Comparison of ENCODE assay signal across 24 cellular contexts in genomic region chr3:72034956-72035355, GRCh38.
"Had no signal": no experiment of that assay in that cellular context is flagged by ENCODE, and none has a peak within 500 bp of the region (broad histone marks: within the 10 kb centered on the region; RNA-seq: fewer than 3 reads in every experiment).

No MANE protein-coding gene starts in this region.

- DNase-seq: activated CD4-positive, alpha-beta T cell treated with anti-CD3 and anti-CD28 coated beads for 1 hour; activated CD8-positive, alpha-beta memory T cell treated with anti-CD3 and anti-CD28 coated beads, Interleukin-2, amount 50 U/mL, for 4 hours; activated naive CD4-positive, alpha-beta T cell treated with Interleukin-2 at 50 U/mL for 16 hours; activated naive CD8-positive, alpha-beta T cell treated with anti-CD3 and anti-CD28 coated beads for 36 hours; activated T-cell treated with anti-CD3 and anti-CD28 coated beads, Interleukin-2, amount 50 U/mL, for 24 hours; amniotic stem cell; endodermal cell; heart right ventricle; islet precursor cell; left cardiac atrium; ovary; psoas muscle; spleen; stimulated activated CD4-positive, alpha-beta T cell treated with anti-CD3 and anti-CD28 coated beads, Interleukin-4, amount 100 ng/mL, for 24 hours; stimulated activated naive CD8-positive, alpha-beta T cell treated with anti-CD3 and anti-CD28 coated beads, Interleukin-15, Interleukin-2, amounts not matched to agents 100 U/mL and 50 U/mL, for 24 hours; T-cell; upper lobe of right lung had no signal

- H3K4me1 ChIP-seq: breast epithelium, gastroesophageal sphincter, psoas muscle, right atrium auricular region, upper lobe of right lung had no signal

- H3K27ac Mint-ChIP-seq: activated naive CD8-positive, alpha-beta T cell treated with anti-CD3 and anti-CD28 coated beads for 36 hours; activated T-cell treated with anti-CD3 and anti-CD28 coated beads, Interleukin-2, amount 50 U/mL, for 24 hours; endodermal cell; natural killer cell treated with Interleukin-12 subunit alpha and Interleukin-12 subunit beta and Interleukin-15 and Interleukin-18, amount 100 ng/mL, for 72 hours; T-cell; T-helper 2 cell treated with Interferon-gamma antibody and Interleukin-4, amounts not matched to agents 5 μg/mL and 100 μg/mL, for 36 hours had no signal

- H3K4me1 Mint-ChIP-seq: T-cell had no signal

- H3K36me3 ChIP-seq: breast epithelium, gastroesophageal sphincter, heart right ventricle, neutrophil, ovary, right atrium auricular region, spleen, upper lobe of right lung had no signal

- H3K27me3 ChIP-seq: breast epithelium, gastroesophageal sphincter, neutrophil, ovary, right atrium auricular region, spleen, upper lobe of right lung had no signal

- H3K9me3 ChIP-seq: breast epithelium, gastroesophageal sphincter, heart right ventricle, neutrophil, ovary, psoas muscle, right atrium auricular region, spleen, upper lobe of right lung had no signal

- H3K36me3 Mint-ChIP-seq: activated naive CD8-positive, alpha-beta T cell treated with anti-CD3 and anti-CD28 coated beads for 36 hours; T-cell had no signal

- H3K27ac ChIP-seq: breast epithelium, coronary artery, gastroesophageal sphincter, heart right ventricle, neutrophil, ovary, psoas muscle, right atrium auricular region, spleen, upper lobe of right lung had no signal

- H3K4me3 Mint-ChIP-seq: activated naive CD8-positive, alpha-beta T cell treated with anti-CD3 and anti-CD28 coated beads for 36 hours; activated T-cell treated with anti-CD3 and anti-CD28 coated beads, Interleukin-2, amount 50 U/mL, for 24 hours; endodermal cell; natural killer cell treated with Interleukin-12 subunit alpha and Interleukin-12 subunit beta and Interleukin-15 and Interleukin-18, amount 100 ng/mL, for 72 hours; T-cell; T-helper 2 cell treated with Interferon-gamma antibody and Interleukin-4, amounts not matched to agents 5 μg/mL and 100 μg/mL, for 36 hours had no signal

- H3K4me3 ChIP-seq: breast epithelium, coronary artery, gastroesophageal sphincter, heart right ventricle, ovary, psoas muscle, right atrium auricular region, spleen, upper lobe of right lung had no signal
